21 cellular contexts compared by ENCODE assay signal in the genomic region with DNA sequence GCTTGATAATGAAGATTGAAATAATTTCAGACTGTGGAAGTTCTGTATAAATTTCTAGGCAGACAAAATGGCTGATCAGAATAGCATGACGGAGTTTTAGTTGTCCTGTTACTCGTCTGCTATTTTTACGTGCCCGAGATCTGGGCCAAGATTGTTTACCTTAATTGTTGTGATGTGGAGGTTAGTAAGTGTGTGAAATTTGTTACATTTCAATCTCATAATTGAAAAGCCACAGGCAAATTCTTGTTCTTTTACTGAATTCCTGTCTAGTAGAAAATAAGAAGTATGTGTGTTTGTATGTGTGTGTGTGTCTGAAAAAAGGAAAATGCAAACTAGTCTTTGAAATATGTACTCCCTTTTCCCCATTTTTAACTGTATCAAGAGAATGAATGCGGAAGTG.
A peak's percentile ranks its signal among the peaks of the same experiment; 100 is the strongest.
DNase-seq lines count a peak whose midpoint lies in the region; ATAC-seq, FAIRE-seq and TF ChIP-seq lines count a peak whose summit lies in the region.
"Had no signal": no experiment of that assay in that cellular context is flagged by ENCODE, and none has a peak within 500 bp of the region (broad histone marks: within the 10 kb centered on the region; RNA-seq: fewer than 3 reads in every experiment).

No MANE protein-coding gene starts in this region.

- H3K4me2 ChIP-seq in HepG2 (ENCODE audit: low read depth, low read length): no peak overlapping the region
- H3K4me2 ChIP-seq in trophoblast cell (ENCODE audit: low read length): no peak overlapping the region

- H4K8ac ChIP-seq in trophoblast cell (ENCODE audit: low read depth, low read length): no peak overlapping the region

- H2AK5ac ChIP-seq in trophoblast cell (ENCODE audit: low read length): no peak overlapping the region

- POLR2A ChIA-PET in HepG2 (lab: Yijun Ruan, JAX): no interaction called here

- TF ChIP-seq POLR2A in HepG2 (IDR thresholded peaks at IDR 0.05; ENCODE audit: insufficient read depth in 1 of 2, low read depth in 2 of 2, low read length in 2 of 2): no peak

- WGBS in liver: 91% methylated on average over 5 of the region's 5 CpGs
- 96% methylated on average over 5 of the region's 5 CpGs for WGBS in HepG2 (ENCODE audit: low lambda C conversion rate)
- WGBS in trophoblast cell (ENCODE audit: extremely low coverage, insufficient coverage, insufficient read length): no CpG with 5 or more reads among the region's 5 CpGs

- in situ Hi-C loops in HepG2 (cut with HindIII; ENCODE audit: extremely low pct_ligation_motif_present, low pct_unique_long_range_greater_than_20kb): no loop called here

- intact Hi-C loops in HepG2 (cut with micrococcal nuclease; ENCODE audit: unreplicated experiment): no loop called here

- H3K9me3 Mint-ChIP-seq in immature natural killer cell: no peaks in the 10 kb centered on the region

- H3K14ac ChIP-seq in trophoblast cell (ENCODE audit: low read length): no peak overlapping the region

- no peak overlapping the region for H2BK5ac ChIP-seq in trophoblast cell (ENCODE audit: low read depth, low read length, poor library complexity)

- TF ChIP-seq CTCF in liver (IDR thresholded peaks at IDR 0.05; ENCODE audit: low read depth, low read length, missing input control) (no peak), HepG2 (CRISPR knock-in tag; IDR thresholded peaks at IDR 0.05) (no peak), foreskin keratinocyte (conservative IDR thresholded peaks at IDR 0.05) (no peak)

- no peak overlapping the region for H3K4ac ChIP-seq in trophoblast cell (ENCODE audit: low read depth, low read length)

- CTCF ChIA-PET in HepG2 (lab: Yijun Ruan, JAX; ENCODE audit: low intra/inter-chr PET ratio, low total read pairs): no interaction called here

- peaks cover 0 to 3% (median 0%) of the 10 kb centered on the region in 4 donors for H3K36me3 ChIP-seq in liver (ENCODE audit: control insufficient read depth in 4 of 4, insufficient read depth in 3 of 4, low read depth in 1 of 4, low read length in 3 of 4)
- peaks cover 7 to 38% of the 10 kb centered on the region in 2 experiments for H3K36me3 ChIP-seq in HepG2 (replicated peaks in 1 of 2; ENCODE audit: control insufficient read depth in 1 of 2, insufficient read depth in 2 of 2, low read length in 2 of 2)
- no peaks in the 10 kb centered on the region for H3K36me3 ChIP-seq in trophoblast cell (ENCODE audit: control insufficient read depth in 1 of 2, insufficient read depth in 2 of 2, low read length in 2 of 2)

- H2AFZ ChIP-seq in HepG2 (ENCODE audit: low read length): no peak overlapping the region
- no peak overlapping the region for H2AFZ ChIP-seq in trophoblast cell (ENCODE audit: insufficient read depth, low read length, poor library complexity)
- H2AFZ ChIP-seq: GM23248 had no signal

- H3K4me1 ChIP-seq in liver (ENCODE audit: control insufficient read depth in 4 of 4, insufficient read depth in 4 of 4, low read length in 3 of 4) (peaks cover 0 to 6% (median 4%) of the 10 kb centered on the region in 4 donors), HepG2 (ENCODE audit: insufficient read depth, low read length) (no peaks in the 10 kb centered on the region), trophoblast cell (ENCODE audit: control insufficient read depth in 1 of 2, insufficient read depth in 2 of 2, low read length in 2 of 2) (no peaks in the 10 kb centered on the region), foreskin keratinocyte (peaks cover 5% of the 10 kb centered on the region)

- peaks cover 12 to 34% (median 18%) of the 10 kb centered on the region in 3 donors for H3K36me3 Mint-ChIP-seq in immature natural killer cell

- TF ChIP-seq RAD21 in liver (IDR thresholded peaks at IDR 0.05) (no peak), HepG2 (CRISPR knock-in tag; IDR thresholded peaks at IDR 0.05) (no peak)

- H4K91ac ChIP-seq in trophoblast cell (ENCODE audit: low read depth, low read length): no peak overlapping the region

- peaks cover 83 to 100% of the 10 kb centered on the region in 2 donors for H3K4me1 Mint-ChIP-seq in immature natural killer cell

- no peak overlapping the region for H4K12ac ChIP-seq in trophoblast cell (ENCODE audit: low read depth, low read length)

- no peak overlapping the region for H3K18ac ChIP-seq in trophoblast cell (ENCODE audit: low read length)

- no peaks in the 10 kb centered on the region for H3K27me3 ChIP-seq in liver (ENCODE audit: control insufficient read depth in 4 of 4, insufficient read depth in 4 of 4, low read length in 3 of 4)
- H3K27me3 ChIP-seq in HepG2 (ENCODE audit: control insufficient read depth in 1 of 2, insufficient read depth in 2 of 2, low read length in 2 of 2): no peaks in the 10 kb centered on the region
- no peaks in the 10 kb centered on the region for H3K27me3 ChIP-seq in trophoblast cell (ENCODE audit: insufficient read depth, low read length)
- no peaks in the 10 kb centered on the region for H3K27me3 ChIP-seq in foreskin keratinocyte

- H2BK12ac ChIP-seq in trophoblast cell (ENCODE audit: low read length): no peak overlapping the region

- H3K27ac ChIP-seq in liver (ENCODE audit: low read depth in 1 of 2, low read length in 2 of 2) (no peak overlapping the region), HepG2 (ENCODE audit: extremely low read length, insufficient read depth, low read length) (no peak overlapping the region), trophoblast cell (ENCODE audit: low read depth, low read length) (no peak overlapping the region), foreskin keratinocyte (no peak overlapping the region)
- H3K27ac ChIP-seq: GM23248 had no signal

- H3K23ac ChIP-seq in trophoblast cell (ENCODE audit: low read length): no peak overlapping the region

- H3K79me2 ChIP-seq in HepG2 (ENCODE audit: insufficient read depth, low read length) (peaks cover 83% of the 10 kb centered on the region), trophoblast cell (ENCODE audit: control insufficient read depth, insufficient read depth, low read length, poor library complexity) (no peaks in the 10 kb centered on the region)

- ATAC-seq in HepG2 (no peak), foreskin keratinocyte (no peak), HG02610 (IDR thresholded peaks at IDR 0.05; ENCODE audit: unreplicated experiment) (no peak)
- ATAC-seq: HCT116, K562 had no signal

- DNase-seq in HepG2 (ENCODE audit: low spot score): no peak
- no peak for DNase-seq in immature natural killer cell
- peak; percentile 51 to 89 for DNase-seq in trophoblast cell
- no peak for DNase-seq in foreskin keratinocyte
- no peak for DNase-seq in HTR-8/SVneo (ENCODE audit: insufficient read length, low spot score)
- no peak for DNase-seq in COLO668 (lab: John Stamatoyannopoulos, UW; ENCODE audit: unreplicated experiment)
- DNase-seq: 8988T, DMS153, GF-D8, GM23248, NCI-H1694 treated with DMSO at 0.1 percent for 48 hours, NCI-H510A, NCI-H82, OCI-M1, RPMI8226, SHP77 treated with DMSO at 0.1 percent for 48 hours had no signal

- H3K4me3 ChIP-seq in liver (ENCODE audit: low read depth in 1 of 3, low read length in 3 of 3) (no peak overlapping the region), HepG2 (replicated peaks in 1 of 3; ENCODE audit: insufficient read depth in 1 of 3, low read depth in 2 of 3, low read length in 3 of 3) (no peak overlapping the region), trophoblast cell (ENCODE audit: low read depth, low read length) (no peak overlapping the region)
- H3K4me3 ChIP-seq: GM23248, K562 had no signal

- no peak for TF ChIP-seq EP300 in HepG2 (IDR thresholded peaks at IDR 0.05; ENCODE audit: low read depth in 2 of 2, low read length in 2 of 2)
- TF ChIP-seq EP300 in HepG2 (CRISPR knock-in tag; IDR thresholded peaks at IDR 0.05; ENCODE audit: borderline replicate concordance): no peak

- peak overlapping the region; percentile 47 to 80 (median 66) for H3K27ac Mint-ChIP-seq in immature natural killer cell

- H3K4me3 Mint-ChIP-seq in immature natural killer cell: peak overlapping the region in 3 of 5 donors; percentile 21 to 48 (median 39)
- H3K4me3 Mint-ChIP-seq: CD14-positive monocyte had no signal

- FAIRE-seq in HepG2 (lab: Jason Lieb, UNC) (no peak), HTR-8/SVneo (lab: Jason Lieb, UNC) (no peak)
- FAIRE-seq: K562 had no signal

- H3K27me3 Mint-ChIP-seq in immature natural killer cell (ENCODE audit: low read depth in 3 of 3): no peaks in the 10 kb centered on the region

- H3K9me3 ChIP-seq in liver (ENCODE audit: control insufficient read depth in 4 of 4, low read length in 3 of 4): peaks cover 0 to 5% (median 2%) of the 10 kb centered on the region in 4 donors
- peaks cover 18% of the 10 kb centered on the region for H3K9me3 ChIP-seq in HepG2 (ENCODE audit: low read length)
- peaks cover 1% of the 10 kb centered on the region for H3K9me3 ChIP-seq in trophoblast cell (ENCODE audit: insufficient read depth, low read depth, low read length)

- no peaks in the 10 kb centered on the region for H3K79me1 ChIP-seq in trophoblast cell (ENCODE audit: low read length)

- BruUV-seq in HepG2 (replicated peaks; lab: Mats Ljungman, UMichigan): no TSS peak

- no peak overlapping the region for H2BK120ac ChIP-seq in trophoblast cell (ENCODE audit: insufficient read depth, low read length, poor library complexity)

- peaks cover 55% of the 10 kb centered on the region for H4K20me1 ChIP-seq in HepG2 (ENCODE audit: insufficient read depth, low read length)

- H3K9ac ChIP-seq in liver (ENCODE audit: low read depth in 1 of 2, low read length in 2 of 2) (no peak overlapping the region), HepG2 (ENCODE audit: insufficient read depth, low read depth, low read length) (no peak overlapping the region), trophoblast cell (ENCODE audit: low read length) (no peak overlapping the region)
- H3K9ac ChIP-seq: GM23248 had no signal

TF ChIP-seq in liver, 16 proteins besides CTCF, POLR2A, EP300 and RAD21:
- peak; percentile 16 for TF ChIP-seq YY1 (IDR thresholded peaks at IDR 0.05)
- TF ChIP-seq EGR1 (IDR thresholded peaks at IDR 0.05; ENCODE audit: low read depth in 2 of 2): no peak

TF ChIP-seq in HepG2, 621 proteins besides CTCF, POLR2A, EP300 and RAD21 (continues in another document):
- TF ChIP-seq, protein P1, sequence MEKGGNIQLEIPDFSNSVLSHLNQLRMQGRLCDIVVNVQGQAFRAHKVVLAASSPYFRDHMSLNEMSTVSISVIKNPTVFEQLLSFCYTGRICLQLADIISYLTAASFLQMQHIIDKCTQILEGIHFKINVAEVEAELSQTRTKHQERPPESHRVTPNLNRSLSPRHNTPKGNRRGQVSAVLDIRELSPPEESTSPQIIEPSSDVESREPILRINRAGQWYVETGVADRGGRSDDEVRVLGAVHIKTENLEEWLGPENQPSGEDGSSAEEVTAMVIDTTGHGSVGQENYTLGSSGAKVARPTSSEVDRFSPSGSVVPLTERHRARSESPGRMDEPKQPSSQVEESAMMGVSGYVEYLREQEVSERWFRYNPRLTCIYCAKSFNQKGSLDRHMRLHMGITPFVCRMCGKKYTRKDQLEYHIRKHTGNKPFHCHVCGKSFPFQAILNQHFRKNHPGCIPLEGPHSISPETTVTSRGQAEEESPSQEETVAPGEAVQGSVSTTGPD (CRISPR knock-in tag; IDR thresholded peaks at IDR 0.05): no peak
- TF ChIP-seq ZFP36L2 (CRISPR knock-in tag; IDR thresholded peaks at IDR 0.05): no peak
- TF ChIP-seq ZFY (CRISPR knock-in tag; IDR thresholded peaks at IDR 0.05): no peak
- TF ChIP-seq KDM6A (CRISPR knock-in tag; IDR thresholded peaks at IDR 0.05; ENCODE audit: low read depth): no peak
- TF ChIP-seq ELF1 (CRISPR knock-in tag; IDR thresholded peaks at IDR 0.05): no peak
- no peak for TF ChIP-seq HDAC6 (IDR thresholded peaks at IDR 0.05; ENCODE audit: low read depth, low read length)

Comparison
In these comparisons a context has a peak if more than half of its experiments do, and no peak if none do; other contexts are left out.
1. DNase-seq: peak in trophoblast cell (2 of 2); none in HepG2 (single experiment), immature natural killer cell (0 of 3), foreskin keratinocyte (0 of 2), HTR-8/SVneo (single experiment) and COLO668 (single experiment).